Comparison of ENCODE assay signal across 9 cellular contexts in genomic region chr14:94056579-94057308, GRCh38. TPM values are rescaled to one million over a fixed set of nuclear protein-coding genes. Genes with fewer than 3 reads are reported as not detected.
DNase-seq lines count a peak whose midpoint lies in the region; ATAC-seq, FAIRE-seq and TF ChIP-seq lines count a peak whose summit lies in the region.
"Had no signal": no experiment of that assay in that cellular context is flagged by ENCODE, and none has a peak within 500 bp of the region (broad histone marks: within the 10 kb centered on the region; RNA-seq: fewer than 3 reads in every experiment).

No MANE protein-coding gene starts in this region.

- DNase-seq in activated effector memory CD4-positive, alpha-beta T cell treated with anti-CD3 and anti-CD28 coated beads, Interleukin-2, amount 50 U/mL, for 16 hours = peak; percentile 67
- DNase-seq in activated effector memory CD4-positive, alpha-beta T cell treated with Interleukin-2 at 50 U/mL for 16 hours = no peak
- peak; percentile 49 for DNase-seq in activated CD8-positive, alpha-beta memory T cell treated with anti-CD3 and anti-CD28 coated beads, Interleukin-2, amount 50 U/mL, for 48 hours
- no peak for DNase-seq in stimulated activated effector memory CD8-positive, alpha-beta T cell treated with anti-CD3 and anti-CD28 coated beads, Interleukin-12 subunit alpha, Interleukin-12 subunit beta, amount 100 ng/mL, for 72 hours (ENCODE audit: low spot score in 2 of 2)
- DNase-seq in H54 (ENCODE audit: insufficient read length, low spot score) (no peak), NOMO-1 treated with DMSO at 0.1 percent for 48 hours (lab: John Stamatoyannopoulos, UW; ENCODE audit: unreplicated experiment) (no peak), dorsolateral prefrontal cortex (no peak)

- H3K36me3 Mint-ChIP-seq in stimulated activated effector memory CD8-positive, alpha-beta T cell treated with anti-CD3 and anti-CD28 coated beads, Interleukin-12 subunit alpha, Interleukin-12 subunit beta, amount 100 ng/mL, for 72 hours = peaks cover 100% of the 10 kb centered on the region

- TF ChIP-seq POLR2A in H54 (IDR thresholded peaks at IDR 0.05; ENCODE audit: low read depth, low read length) = no peak

- peak; percentile 92 for ATAC-seq in HG02852 (IDR thresholded peaks at IDR 0.05; ENCODE audit: unreplicated experiment)
- peak; percentile 92 for ATAC-seq in stimulated activated effector memory CD8-positive, alpha-beta T cell treated with anti-CD3 and anti-CD28 coated beads, Interleukin-12 subunit alpha, Interleukin-12 subunit beta, amount 100 ng/mL, for 72 hours

- H3K27ac Mint-ChIP-seq in stimulated activated effector memory CD8-positive, alpha-beta T cell treated with anti-CD3 and anti-CD28 coated beads, Interleukin-12 subunit alpha, Interleukin-12 subunit beta, amount 100 ng/mL, for 72 hours = peak overlapping the region; percentile 90

- intact Hi-C loops in dorsolateral prefrontal cortex (cut with DNase I) = no loop called here

- H3K27me3 ChIP-seq in dorsolateral prefrontal cortex = no peaks in the 10 kb centered on the region

- H3K4me3 Mint-ChIP-seq in stimulated activated effector memory CD8-positive, alpha-beta T cell treated with anti-CD3 and anti-CD28 coated beads, Interleukin-12 subunit alpha, Interleukin-12 subunit beta, amount 100 ng/mL, for 72 hours = peak overlapping the region; percentile 24

- H3K4me3 ChIP-seq in dorsolateral prefrontal cortex = peak overlapping the region in 2 of 59 donors; percentile 4 to 12
- H3K4me3 ChIP-seq: skin epidermis had no signal

- no peak for TF ChIP-seq CTCF in dorsolateral prefrontal cortex (IDR thresholded peaks at IDR 0.05 in 54 of 56, conservative IDR thresholded peaks at IDR 0.05 in 2 of 56; ENCODE audit: low read depth in 1 of 56, partially characterized antibody in 56 of 56)

- H3K9me3 Mint-ChIP-seq in stimulated activated effector memory CD8-positive, alpha-beta T cell treated with anti-CD3 and anti-CD28 coated beads, Interleukin-12 subunit alpha, Interleukin-12 subunit beta, amount 100 ng/mL, for 72 hours = no peaks in the 10 kb centered on the region

- H3K4me1 Mint-ChIP-seq in stimulated activated effector memory CD8-positive, alpha-beta T cell treated with anti-CD3 and anti-CD28 coated beads, Interleukin-12 subunit alpha, Interleukin-12 subunit beta, amount 100 ng/mL, for 72 hours = peaks cover 81% of the 10 kb centered on the region

- no peak for FAIRE-seq in H54 (lab: Jason Lieb, UNC)

- peak overlapping the region in 23 of 59 donors; percentile 1 to 71 (median 26) for H3K27ac ChIP-seq in dorsolateral prefrontal cortex

RNA-seq across cellular contexts. Expression of gene DDX24, which starts 24.3 kb away (rescaled TPM):
- 100 to 1,000 TPM; 170 to 541 (median 413) TPM for total RNA-seq in dorsolateral prefrontal cortex

RNA-seq across cellular contexts. Expression of gene IFI27L1, which starts 24.4 kb away (rescaled TPM):
- total RNA-seq in dorsolateral prefrontal cortex = 10 to 100 TPM; 13.3 to 47.8 (median 25.5) TPM

RNA-seq across cellular contexts. Expression of gene OTUB2, which starts 30.6 kb away (rescaled TPM):
- 1 to 10 TPM in 117 of 120 experiments, under 1 TPM in 3; 0.49 to 4.7 (median 2.3) TPM for total RNA-seq in dorsolateral prefrontal cortex

RNA-seq across cellular contexts. Expression of gene IFI27, which starts 53.8 kb away (rescaled TPM):
- 100 to 1,000 TPM in 12 of 120 experiments, 10 to 100 TPM in 108; 23.6 to 180 (median 60.5) TPM for total RNA-seq in dorsolateral prefrontal cortex

RNA-seq across cellular contexts. Expression of gene CCDC197, which starts 59.6 kb away (rescaled TPM):
- total RNA-seq in dorsolateral prefrontal cortex = under 1 TPM in 2 of 120 experiments, not detected in 118; 0.38 to 0.95 TPM

Comparison
In these comparisons a context has a peak if more than half of its experiments do, and no peak if none do; other contexts are left out.
1. DNase-seq: peak in activated effector memory CD4-positive, alpha-beta T cell treated with anti-CD3 and anti-CD28 coated beads, Interleukin-2, amount 50 U/mL, for 16 hours (single experiment) and activated CD8-positive, alpha-beta memory T cell treated with anti-CD3 and anti-CD28 coated beads, Interleukin-2, amount 50 U/mL, for 48 hours (single experiment); none in activated effector memory CD4-positive, alpha-beta T cell treated with Interleukin-2 at 50 U/mL for 16 hours (single experiment), stimulated activated effector memory CD8-positive, alpha-beta T cell treated with anti-CD3 and anti-CD28 coated beads, Interleukin-12 subunit alpha, Interleukin-12 subunit beta, amount 100 ng/mL, for 72 hours (0 of 2), H54 (single experiment), NOMO-1 treated with DMSO at 0.1 percent for 48 hours (single experiment) and dorsolateral prefrontal cortex (0 of 10).